In the genomic region with DNA sequence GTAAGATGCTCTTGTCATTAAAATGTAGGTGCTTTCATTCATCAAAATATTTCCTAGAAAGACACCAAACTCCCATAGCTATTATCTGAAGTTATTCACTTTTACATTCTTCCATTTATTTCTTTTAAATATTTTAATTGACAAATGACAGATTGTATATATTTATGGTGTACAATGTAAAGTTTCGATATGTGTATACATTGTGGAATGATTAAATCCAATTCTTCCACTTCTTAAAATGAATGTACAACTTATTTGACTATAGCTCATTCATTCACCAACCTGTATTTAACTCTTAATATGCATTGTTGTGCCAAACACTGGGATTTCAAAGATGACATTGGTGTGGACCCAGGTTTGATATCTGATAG, we compare ENCODE assay signal across 12 cellular contexts. TPM values are rescaled to one million over a fixed set of nuclear protein-coding genes. Genes with fewer than 3 reads are reported as not detected.
DNase-seq lines count a peak whose midpoint lies in the region; ATAC-seq and TF ChIP-seq lines count a peak whose summit lies in the region.
"Had no signal": no experiment of that assay in that cellular context is flagged by ENCODE, and none has a peak within 500 bp of the region (broad histone marks: within the 10 kb centered on the region; RNA-seq: fewer than 3 reads in every experiment).

No MANE protein-coding gene starts in this region.

- no peak overlapping the region for H3K4me3 Mint-ChIP-seq in H9
- no peak overlapping the region for H3K4me3 Mint-ChIP-seq in osteocyte (ENCODE audit: unreplicated experiment)
- H3K4me3 Mint-ChIP-seq: activated CD4-positive, alpha-beta memory T cell treated with anti-CD3 and anti-CD28 coated beads, Interleukin-2, amount 10 ng/mL, durations not matched to agents 7 days and 5 days; stimulated activated naive B cell treated with anti-CD40 and anti-IgM and Interleukin-4, amounts not matched to agents 10 μg/mL and 1 μg/mL and 100 μg/mL, for 72 hours had no signal

- H3K9me3 ChIP-seq in H9 (ENCODE audit: control insufficient read depth, low read depth, low read length) (no peaks in the 10 kb centered on the region), PC-9 (ENCODE audit: insufficient read depth, low read depth) (no peaks in the 10 kb centered on the region), esophagus squamous epithelium (no peaks in the 10 kb centered on the region)
- H3K9me3 ChIP-seq: ascending aorta had no signal

- H3K9me3 Mint-ChIP-seq in H9, result peaks cover 0 to 7% of the 10 kb centered on the region in 2 experiments; a peak in 2 of 5 replicates
- no peaks in the 10 kb centered on the region for H3K9me3 Mint-ChIP-seq in osteocyte (ENCODE audit: unreplicated experiment)
- H3K9me3 Mint-ChIP-seq: activated CD4-positive, alpha-beta memory T cell treated with anti-CD3 and anti-CD28 coated beads, Interleukin-2, amount 10 ng/mL, durations not matched to agents 7 days and 5 days; naive B cell; stimulated activated naive B cell treated with anti-CD40 and anti-IgM and Interleukin-4, amounts not matched to agents 10 μg/mL and 1 μg/mL and 100 μg/mL, for 72 hours had no signal

- CTCF ChIA-PET in PC-9 (lab: Charles Lee), result interaction anchor here (0.7 to 2.7 kb wide), 3 partner anchors 157 to 331 kb away, joined by 3 to 10 read pairs (median 4); no protein-coding TSS in a partner anchor

- TF ChIP-seq CTCF in H9 (conservative IDR thresholded peaks at IDR 0.05) (peak; percentile 11; the same call in 2 of the 3 replicates), PC-9 (conservative IDR thresholded peaks at IDR 0.05) (peak; percentile 32; the same call in 1 of the 2 replicates), osteocyte (IDR thresholded peaks at IDR 0.05) (peak; percentile 0), esophagus squamous epithelium (IDR thresholded peaks at IDR 0.05) (no peak)

- no peak overlapping the region for H3K14ac ChIP-seq in H9 (ENCODE audit: insufficient read depth, low read length)

- TF ChIP-seq POLR2A in esophagus squamous epithelium (IDR thresholded peaks at IDR 0.05), result no peak

- POLR2A ChIA-PET in PC-9 (lab: Charles Lee; ENCODE audit: unreplicated experiment), result no interaction called here

- H3K27ac Mint-ChIP-seq in H9 (no peak overlapping the region), osteocyte (ENCODE audit: unreplicated experiment) (no peak overlapping the region)
- H3K27ac Mint-ChIP-seq: activated CD4-positive, alpha-beta memory T cell treated with anti-CD3 and anti-CD28 coated beads, Interleukin-2, amount 10 ng/mL, durations not matched to agents 7 days and 5 days; naive B cell; stimulated activated naive B cell treated with anti-CD40 and anti-IgM and Interleukin-4, amounts not matched to agents 10 μg/mL and 1 μg/mL and 100 μg/mL, for 72 hours had no signal

- H3K27ac ChIP-seq in H9 (ENCODE audit: insufficient read length, low read depth, low read length) (no peak overlapping the region), PC-9 (no peak overlapping the region), esophagus squamous epithelium (no peak overlapping the region)
- H3K27ac ChIP-seq: ascending aorta had no signal

- no peak overlapping the region for H3K23ac ChIP-seq in H9 (ENCODE audit: insufficient read length, low read depth, low read length)

- peaks cover 24 to 52% of the 10 kb centered on the region in 2 experiments for H3K4me1 Mint-ChIP-seq in H9
- no peaks in the 10 kb centered on the region for H3K4me1 Mint-ChIP-seq in osteocyte (ENCODE audit: unreplicated experiment)

- H3K36me3 ChIP-seq in PC-9 (ENCODE audit: low read depth) (no peaks in the 10 kb centered on the region), esophagus squamous epithelium (no peaks in the 10 kb centered on the region)
- H3K36me3 ChIP-seq: ascending aorta had no signal

- H2AFZ ChIP-seq in H9 (ENCODE audit: low read length), result no peak overlapping the region
- H2AFZ ChIP-seq in PC-9, result no peak overlapping the region

- peaks cover 0 to 88% (median 68%) of the 10 kb centered on the region in 3 experiments; a peak in 6 of 7 replicates for H3K36me3 Mint-ChIP-seq in H9 (ENCODE audit: insufficient read depth in 1 of 3, low read depth in 3 of 3)
- H3K36me3 Mint-ChIP-seq in osteocyte (ENCODE audit: unreplicated experiment), result no peaks in the 10 kb centered on the region
- H3K36me3 Mint-ChIP-seq: naive B cell; stimulated activated naive B cell treated with anti-CD40 and anti-IgM and Interleukin-4, amounts not matched to agents 10 μg/mL and 1 μg/mL and 100 μg/mL, for 72 hours had no signal

- no peak overlapping the region for H4K91ac ChIP-seq in H9 (ENCODE audit: insufficient read length, low read depth, low read length)

- no peak overlapping the region for H3K4me2 ChIP-seq in H9 (ENCODE audit: insufficient read depth, insufficient read length, low read length)
- no peak overlapping the region for H3K4me2 ChIP-seq in PC-9

- ATAC-seq in GM18870 (IDR thresholded peaks at IDR 0.05; ENCODE audit: unreplicated experiment) (peak; percentile 15), HG03159 (IDR thresholded peaks at IDR 0.05; ENCODE audit: unreplicated experiment) (no peak)

- H2BK5ac ChIP-seq in H9 (ENCODE audit: insufficient read length, low read length), result no peak overlapping the region

- no peaks in the 10 kb centered on the region for H3K79me1 ChIP-seq in H9 (ENCODE audit: insufficient read depth, low read depth, low read length, poor library complexity, severe bottlenecking)

- H3K9me2 ChIP-seq in PC-9 (ENCODE audit: insufficient read depth), result 0 out of 2 replicates have a peak, but pooled peaks cover 11% of the 10 kb centered on the region

- H2BK12ac ChIP-seq in H9 (ENCODE audit: insufficient read length, low read depth, low read length), result no peak overlapping the region

- no peaks in the 10 kb centered on the region for H3K79me2 ChIP-seq in H9 (ENCODE audit: insufficient read depth, low read length)
- no peaks in the 10 kb centered on the region for H3K79me2 ChIP-seq in PC-9 (ENCODE audit: low read depth)

- H4K20me1 ChIP-seq in H9 (ENCODE audit: control insufficient read depth, insufficient read depth, insufficient read length) (no peaks in the 10 kb centered on the region), PC-9 (ENCODE audit: insufficient read depth) (no peaks in the 10 kb centered on the region)

- no peak for DNase-seq in H9
- no peak for DNase-seq in PC-9
- DNase-seq in osteocyte (ENCODE audit: extremely low spot score, unreplicated experiment), result no peak
- DNase-seq in SHP77 treated with DMSO at 0.1 percent for 48 hours (lab: John Stamatoyannopoulos, UW), result no peak
- DNase-seq in esophagus squamous epithelium (lab: John Stamatoyannopoulos, UW), result no peak
- DNase-seq: activated gamma-delta T cell had no signal

- no peak overlapping the region for H2AK5ac ChIP-seq in H9 (ENCODE audit: insufficient read length, low read length)

- no peaks in the 10 kb centered on the region for H3F3A ChIP-seq in PC-9 (ENCODE audit: insufficient read depth, low read depth)

- H4K5ac ChIP-seq in H9 (ENCODE audit: insufficient read length, low read depth, low read length), result no peak overlapping the region

- H3K27me3 ChIP-seq in H9 (ENCODE audit: insufficient read depth, low read length) (no peaks in the 10 kb centered on the region), PC-9 (ENCODE audit: insufficient read depth, low read depth) (0 out of 2 replicates have a peak, but pooled peaks cover 7% of the 10 kb centered on the region), esophagus squamous epithelium (peaks cover 0 to 30% (median 0%) of the 10 kb centered on the region in 4 donors)
- H3K27me3 ChIP-seq: ascending aorta had no signal

- H3K27me3 Mint-ChIP-seq in H9 (ENCODE audit: low read depth) (no peaks in the 10 kb centered on the region), osteocyte (ENCODE audit: unreplicated experiment) (peaks cover 23% of the 10 kb centered on the region)

- H3K4ac ChIP-seq in H9 (ENCODE audit: low read depth, low read length), result no peak overlapping the region

- intact Hi-C loops in PC-9 (cut with micrococcal nuclease; ENCODE audit: unreplicated experiment) (loop anchor here (1.0 to 10.0 kb wide), 2 partner anchors 128 to 485 kb away; no protein-coding TSS in a partner anchor), esophagus squamous epithelium (cut with DNase I) (loop anchor here (10.0 kb wide), 1 partner anchor 215 kb away; no protein-coding TSS in a partner anchor)

- no peak overlapping the region for H3K18ac ChIP-seq in H9 (ENCODE audit: insufficient read length, low read depth, low read length)

- H3K4me1 ChIP-seq in H9 (ENCODE audit: insufficient read depth, low read length) (peaks cover 8% of the 10 kb centered on the region; the same call in 1 of the 2 replicates), PC-9 (replicated peaks; ENCODE audit: insufficient read depth) (no peaks in the 10 kb centered on the region), esophagus squamous epithelium (no peaks in the 10 kb centered on the region)
- H3K4me1 ChIP-seq: ascending aorta had no signal

- BruUV-seq in PC-9 (replicated peaks; lab: Mats Ljungman, UMichigan), result no TSS peak

- H2BK15ac ChIP-seq in H9 (ENCODE audit: low read depth, low read length), result no peak overlapping the region

- no peak overlapping the region for H3K9ac ChIP-seq in H9 (ENCODE audit: extremely low read depth, insufficient read length, low read length)

- no peak overlapping the region for H3T11ph ChIP-seq in H9 (ENCODE audit: low read length)

- H3K23me2 ChIP-seq in H9 (ENCODE audit: insufficient read length, low read depth, low read length, poor library complexity, severe bottlenecking), result no peaks in the 10 kb centered on the region

- H3K4me3 ChIP-seq in PC-9, result no peak overlapping the region
- no peak overlapping the region for H3K4me3 ChIP-seq in esophagus squamous epithelium
- H3K4me3 ChIP-seq: ascending aorta had no signal

- no peak overlapping the region for H3K56ac ChIP-seq in H9 (ENCODE audit: insufficient read length, low read depth, low read length)

- WGBS in H9 (ENCODE audit: extremely low coverage, insufficient read length, low lambda C conversion rate), result no CpG with 5 or more reads among the region's 1 CpG
- WGBS in esophagus squamous epithelium, 2 donors, result 75 to 76% methylated on average over 1 of the region's 1 CpG

- H2BK120ac ChIP-seq in H9 (ENCODE audit: low read depth, low read length, poor library complexity, severe bottlenecking), result no peak overlapping the region

- no peak overlapping the region for H4K8ac ChIP-seq in H9 (replicated peaks; ENCODE audit: insufficient read length, low read depth, low read length)

- H2BK20ac ChIP-seq in H9 (ENCODE audit: low read depth, low read length, poor library complexity, severe bottlenecking), result no peak overlapping the region

RNA-seq across cellular contexts. Expression of gene CCN2, which starts 41.0 kb away (rescaled TPM):
- total RNA-seq in H9 (2021) (44.1 and 44.4 TPM in 2 replicates), PC-9 (2021) (20.2 and 34.1 TPM in 2 replicates), osteocyte (635 and 878 TPM in 2 replicates), esophagus squamous epithelium (100 to 1,000 TPM in 1 of 4 donors, 10 to 100 TPM in 2, 1 to 10 TPM in 1; 8.9 to 110 (median 25.9) TPM)
- total RNA-seq: activated CD4-positive, alpha-beta memory T cell treated with anti-CD3 and anti-CD28 coated beads, Interleukin-2, amount 10 ng/mL, durations not matched to agents 7 days and 5 days had no signal

Comparison
In these comparisons a context has a peak if more than half of its experiments do, and no peak if none do; other contexts are left out.
1. CTCF ChIP-seq: peak in H9 (single experiment), PC-9 (single experiment) and osteocyte (single experiment); none in esophagus squamous epithelium (0 of 6).